In the genomic region with DNA sequence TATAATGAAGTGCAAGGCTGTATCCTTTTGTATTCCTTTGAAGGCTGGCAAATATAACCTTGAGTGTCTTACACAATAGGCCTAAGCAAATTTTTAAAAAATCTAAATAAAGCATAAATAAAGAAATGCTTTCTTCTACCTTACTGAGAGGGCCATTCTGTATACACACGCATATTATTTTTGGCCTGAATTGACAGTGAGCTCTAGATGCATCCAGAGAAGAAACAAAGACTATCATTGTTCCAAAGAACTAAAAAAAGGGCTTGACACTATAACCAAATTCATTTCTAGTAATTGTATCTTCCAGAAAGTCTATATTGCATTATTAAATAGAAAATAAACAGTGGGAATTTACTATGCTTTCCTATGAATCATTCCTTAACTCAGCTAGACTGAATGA, we compare ENCODE assay signal across 26 cellular contexts.
"Had no signal": no experiment of that assay in that cellular context is flagged by ENCODE, and none has a peak within 500 bp of the region (broad histone marks: within the 10 kb centered on the region; RNA-seq: fewer than 3 reads in every experiment).

No MANE protein-coding gene starts in this region.

- DNase-seq: islet precursor cell; left ventricle myocardium inferior; midbrain; mucosa of descending colon; naive thymus-derived CD4-positive, alpha-beta T cell; ovary; posterior cingulate gyrus; retina; right cardiac atrium; stimulated activated CD4-positive, alpha-beta T cell treated with anti-CD3 and anti-CD28 coated beads, Interleukin-12 subunit alpha, Interleukin-12 subunit beta, amount 100 ng/mL, for 4 hours; stimulated activated CD4-positive, alpha-beta T cell treated with anti-CD3 and anti-CD28 coated beads, Interleukin-15, amount 100 ng/mL, for 24 hours; stimulated activated CD4-positive, alpha-beta T cell treated with anti-CD3 and anti-CD28 coated beads, Interleukin-2, amount 100 ng/mL, for 24 hours; stimulated activated CD4-positive, alpha-beta T cell treated with anti-CD3 and anti-CD28 coated beads, Interleukin-4, amount 100 ng/mL, for 1 hour; stimulated activated naive B cell treated with anti-CD40 and anti-IgM and Interleukin-4, amounts not matched to agents 10 μg/mL and 1 μg/mL and 100 μg/mL, for 72 hours; stimulated activated naive CD8-positive, alpha-beta T cell treated with anti-CD3 and anti-CD28 coated beads, Interleukin-15, Interleukin-2, amounts not matched to agents 100 U/mL and 50 U/mL, for 24 hours; stomach; testis; thyroid gland; transverse colon; upper lobe of left lung had no signal

- ATAC-seq: mucosa of descending colon; naive thymus-derived CD4-positive, alpha-beta T cell; natural killer cell treated with Interleukin-12 subunit alpha and Interleukin-12 subunit beta and Interleukin-15 and Interleukin-18, amount 100 ng/mL, for 72 hours; right cardiac atrium; sciatic nerve; stimulated activated naive B cell treated with anti-CD40 and anti-IgM and Interleukin-4, amounts not matched to agents 10 μg/mL and 1 μg/mL and 100 μg/mL, for 72 hours; stimulated activated naive CD8-positive, alpha-beta T cell treated with anti-CD3 and anti-CD28 coated beads, Interleukin-15, Interleukin-2, amounts not matched to agents 100 U/mL and 50 U/mL, for 24 hours had no signal

- H3K4me3 ChIP-seq: left ventricle myocardium inferior, lung, mucosa of descending colon, ovary, prostate gland, skin epidermis, stomach, testis, thyroid gland, transverse colon, upper lobe of left lung, vagina had no signal
